11 cellular contexts compared by ENCODE assay signal in genomic region chr5:159179556-159180305, GRCh38. TPM values are rescaled to one million over a fixed set of nuclear protein-coding genes. Genes with fewer than 3 reads are reported as not detected.
DNase-seq lines count a peak whose midpoint lies in the region; ATAC-seq, FAIRE-seq and TF ChIP-seq lines count a peak whose summit lies in the region.
"Had no signal": no experiment of that assay in that cellular context is flagged by ENCODE, and none has a peak within 500 bp of the region (broad histone marks: within the 10 kb centered on the region; RNA-seq: fewer than 3 reads in every experiment).

No MANE protein-coding gene starts in this region.

- peak overlapping the region; percentile 35 for H3K27ac ChIP-seq in muscle layer of colon (ENCODE audit: low read depth, low read length)
- peak overlapping the region in 2 of 4 donors; percentile 12 to 70 for H3K27ac ChIP-seq in body of pancreas

- H3K4me3 Mint-ChIP-seq in activated naive CD8-positive, alpha-beta T cell treated with anti-CD3 and anti-CD28 coated beads, Interleukin-2, amount 50 U/mL, for 24 hours = peak overlapping the region; percentile 64
- H3K4me3 Mint-ChIP-seq: neural crest cell had no signal

- H3K4me3 ChIP-seq in muscle layer of colon (ENCODE audit: low read depth in 1 of 2, low read length in 2 of 2) (no peak overlapping the region), body of pancreas (no peak overlapping the region)

- H3K36me3 Mint-ChIP-seq in activated naive CD8-positive, alpha-beta T cell treated with anti-CD3 and anti-CD28 coated beads, Interleukin-2, amount 50 U/mL, for 24 hours (ENCODE audit: low read depth) = peaks cover 44% of the 10 kb centered on the region

- H3K27me3 Mint-ChIP-seq in activated naive CD8-positive, alpha-beta T cell treated with anti-CD3 and anti-CD28 coated beads, Interleukin-2, amount 50 U/mL, for 24 hours = no peaks in the 10 kb centered on the region

- no peaks in the 10 kb centered on the region for H3K9me3 Mint-ChIP-seq in activated naive CD8-positive, alpha-beta T cell treated with anti-CD3 and anti-CD28 coated beads, Interleukin-2, amount 50 U/mL, for 24 hours
- H3K9me3 Mint-ChIP-seq: neural crest cell had no signal

- peak; percentile 69 for FAIRE-seq in H54 (lab: Jason Lieb, UNC)

- DNase-seq in A172 (ENCODE audit: low spot score) = peak; percentile 14
- DNase-seq in H54 (ENCODE audit: insufficient read length, low spot score) = no peak
- DNase-seq in activated naive CD8-positive, alpha-beta T cell treated with anti-CD3 and anti-CD28 coated beads, Interleukin-2, amount 50 U/mL, for 24 hours = no peak
- no peak for DNase-seq in body of pancreas
- no peak for DNase-seq in pons (ENCODE audit: low spot score)
- DNase-seq: activated gamma-delta T cell, NCI-H187 treated with DMSO at 0.1 percent for 48 hours had no signal

- peaks cover 94% of the 10 kb centered on the region for H3K4me1 Mint-ChIP-seq in activated naive CD8-positive, alpha-beta T cell treated with anti-CD3 and anti-CD28 coated beads, Interleukin-2, amount 50 U/mL, for 24 hours

- TF ChIP-seq POLR2A in H54 (IDR thresholded peaks at IDR 0.05; ENCODE audit: low read depth, low read length) = no peak
- TF ChIP-seq POLR2A in body of pancreas (IDR thresholded peaks at IDR 0.05) = no peak

- no peak overlapping the region for H3K9ac ChIP-seq in muscle layer of colon (ENCODE audit: low read length)

- intact Hi-C loops in body of pancreas (cut with DNase I) = no loop called here

- no peak for ATAC-seq in activated naive CD8-positive, alpha-beta T cell treated with anti-CD3 and anti-CD28 coated beads, Interleukin-2, amount 50 U/mL, for 24 hours
- ATAC-seq in body of pancreas = no peak
- ATAC-seq in GM19351 (IDR thresholded peaks at IDR 0.05; ENCODE audit: unreplicated experiment) = no peak
- no peak for ATAC-seq in GM19452 (IDR thresholded peaks at IDR 0.05; ENCODE audit: unreplicated experiment)

- 55 to 64% methylated on average over 3 of the region's 3 CpGs for WGBS in body of pancreas, 2 donors

- no peak for TF ChIP-seq CTCF in body of pancreas (IDR thresholded peaks at IDR 0.05)

- peaks cover 8% of the 10 kb centered on the region for H3K36me3 ChIP-seq in muscle layer of colon (ENCODE audit: insufficient read depth, low read length)
- H3K36me3 ChIP-seq in body of pancreas (replicated peaks in 1 of 2; ENCODE audit: insufficient read depth in 1 of 2, low read depth in 2 of 2) = no peaks in the 10 kb centered on the region

- H3K27ac Mint-ChIP-seq in activated naive CD8-positive, alpha-beta T cell treated with anti-CD3 and anti-CD28 coated beads, Interleukin-2, amount 50 U/mL, for 24 hours = peak overlapping the region; percentile 97

- peaks cover 32% of the 10 kb centered on the region for H3K4me1 ChIP-seq in muscle layer of colon (ENCODE audit: insufficient read depth, low read length)
- H3K4me1 ChIP-seq in body of pancreas = peaks cover 8% of the 10 kb centered on the region

- H3K9me3 ChIP-seq in muscle layer of colon (ENCODE audit: low read length) (no peaks in the 10 kb centered on the region), body of pancreas (no peaks in the 10 kb centered on the region)

- H3K27me3 ChIP-seq in muscle layer of colon (ENCODE audit: control insufficient read depth in 1 of 2, insufficient read depth in 2 of 2, low read length in 2 of 2) (no peaks in the 10 kb centered on the region), body of pancreas (no peaks in the 10 kb centered on the region)

RNA-seq across cellular contexts. Expression of gene RNF145, which starts 29.6 kb away (rescaled TPM):
- total RNA-seq in A172 (2014; rRNA removed; shearing (Covaris generic)) = 117 and 122 TPM in 2 replicates
- 10 to 100 TPM; 13.5 to 19.5 TPM for total RNA-seq in body of pancreas
